In genomic region chr13:92896842-92897241, GRCh38 we compare ENCODE assay signal across 9 cellular contexts.
DNase-seq lines count a peak whose midpoint lies in the region; ATAC-seq and TF ChIP-seq lines count a peak whose summit lies in the region.
"Had no signal": no experiment of that assay in that cellular context is flagged by ENCODE, and none has a peak within 500 bp of the region (broad histone marks: within the 10 kb centered on the region; RNA-seq: fewer than 3 reads in every experiment).

No MANE protein-coding gene starts in this region.

- no peaks in the 10 kb centered on the region for H3K36me3 Mint-ChIP-seq in osteocyte (ENCODE audit: unreplicated experiment)

- H3K27ac Mint-ChIP-seq in osteocyte (ENCODE audit: unreplicated experiment): no peak overlapping the region

- peaks cover 11% of the 10 kb centered on the region for H3K9me3 Mint-ChIP-seq in osteocyte (ENCODE audit: unreplicated experiment)

- in situ Hi-C loops in T47D (cut with HindIII; ENCODE audit: low pct_unique_long_range_greater_than_20kb, low sequenced_read_pairs): no loop called here

- DNase-seq in NCI-H2107 treated with DMSO at 0.1 percent for 48 hours (lab: John Stamatoyannopoulos, UW; ENCODE audit: unreplicated experiment) (peak; percentile 20), NCI-H2107 (lab: John Stamatoyannopoulos, UW) (no peak), NCI-H345 (lab: John Stamatoyannopoulos, UW) (peak; percentile 54), T47D (ENCODE audit: low read depth in 1 of 2, low spot score in 1 of 2) (peak; percentile 35 to 72), osteocyte (ENCODE audit: extremely low spot score, unreplicated experiment) (no peak), KG1 (lab: John Stamatoyannopoulos, UW) (no peak)
- DNase-seq: effector CD4-positive, alpha-beta T cell had no signal

- no peak for ATAC-seq in GM18861 (IDR thresholded peaks at IDR 0.05; ENCODE audit: unreplicated experiment)
- ATAC-seq in GM19351 (IDR thresholded peaks at IDR 0.05; ENCODE audit: unreplicated experiment): no peak

- H3K4me1 Mint-ChIP-seq in osteocyte (ENCODE audit: unreplicated experiment): no peaks in the 10 kb centered on the region

- TF ChIP-seq CTCF in osteocyte (IDR thresholded peaks at IDR 0.05): peak; percentile 43

- H3K4me3 Mint-ChIP-seq in osteocyte (ENCODE audit: unreplicated experiment): no peak overlapping the region

- peaks cover 39% of the 10 kb centered on the region for H3K27me3 Mint-ChIP-seq in osteocyte (ENCODE audit: unreplicated experiment)

Comparison
In these comparisons a context has a peak if more than half of its experiments do, and no peak if none do; other contexts are left out.
1. DNase-seq: peak in NCI-H2107 treated with DMSO at 0.1 percent for 48 hours (single experiment), NCI-H345 (single experiment) and T47D (2 of 2); none in NCI-H2107 (single experiment), osteocyte (single experiment) and KG1 (single experiment).